Comparison of ENCODE assay signal across 1 cellular context in genomic region chr1:215635827-215636226, GRCh38.
TF ChIP-seq lines count a peak whose summit lies in the region.

No MANE protein-coding gene starts in this region.

TF ChIP-seq in IMR-90, 13 proteins besides CTCF, POLR2A, EP300 and RAD21:
- TF ChIP-seq CEBPB (IDR thresholded peaks at IDR 0.05; ENCODE audit: low read depth, low read length) (no peak), ELK1 (IDR thresholded peaks at IDR 0.05; ENCODE audit: borderline replicate concordance, low read depth, low read length) (no peak), FOS (IDR thresholded peaks at IDR 0.05; ENCODE audit: low read depth, low read length) (no peak), RCOR1 (IDR thresholded peaks at IDR 0.05; ENCODE audit: insufficient replicate concordance, low read length) (no peak), BHLHE40 (IDR thresholded peaks at IDR 0.05; ENCODE audit: low read depth, low read length) (no peak), MAZ (IDR thresholded peaks at IDR 0.05; ENCODE audit: borderline replicate concordance, low read depth, low read length) (no peak), CHD1 (IDR thresholded peaks at IDR 0.05; ENCODE audit: low read depth, low read length) (no peak), MAFK (IDR thresholded peaks at IDR 0.05; ENCODE audit: low read depth, low read length) (no peak), MXI1 (IDR thresholded peaks at IDR 0.05; ENCODE audit: borderline replicate concordance, low read depth, low read length) (no peak), RFX5 (IDR thresholded peaks at IDR 0.05; ENCODE audit: low read depth, low read length) (no peak), SMC3 (IDR thresholded peaks at IDR 0.05; ENCODE audit: low read depth, low read length) (no peak), USF2 (IDR thresholded peaks at IDR 0.05; ENCODE audit: low read depth, low read length) (no peak), NFE2L2 (IDR thresholded peaks at IDR 0.05; ENCODE audit: low read depth, low read length) (no peak)
